Comparison of ENCODE assay signal across 6 cellular contexts in the genomic region with DNA sequence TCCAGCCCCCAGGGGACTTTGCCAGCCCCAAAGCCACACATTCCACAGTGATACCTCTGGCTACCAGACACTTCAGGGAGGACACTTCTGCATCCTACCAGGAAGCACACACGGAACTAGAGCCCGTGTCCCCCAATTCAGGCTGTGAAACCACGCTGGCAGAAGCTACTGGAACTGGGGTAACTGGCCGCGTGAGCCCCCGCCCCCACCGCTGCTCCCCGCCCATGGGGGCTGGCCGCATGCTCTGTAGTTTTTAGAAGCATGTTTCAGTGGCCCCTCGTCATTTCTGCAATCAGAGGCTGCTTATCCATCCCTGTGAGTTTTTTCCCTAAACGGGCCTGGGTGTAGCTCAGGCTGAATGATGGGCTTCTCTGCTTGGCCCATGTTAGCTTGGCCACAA.
"Had no signal": no experiment of that assay in that cellular context is flagged by ENCODE, and none has a peak within 500 bp of the region (broad histone marks: within the 10 kb centered on the region; RNA-seq: fewer than 3 reads in every experiment).

No MANE protein-coding gene starts in this region.

- H3K27ac ChIP-seq: HL-60 had no signal

- H3K4me3 ChIP-seq: K562 had no signal

- DNase-seq: IMR-90, KBM-7, KG1 had no signal

- ATAC-seq: HepG2, K562 had no signal
